In the genomic region with DNA sequence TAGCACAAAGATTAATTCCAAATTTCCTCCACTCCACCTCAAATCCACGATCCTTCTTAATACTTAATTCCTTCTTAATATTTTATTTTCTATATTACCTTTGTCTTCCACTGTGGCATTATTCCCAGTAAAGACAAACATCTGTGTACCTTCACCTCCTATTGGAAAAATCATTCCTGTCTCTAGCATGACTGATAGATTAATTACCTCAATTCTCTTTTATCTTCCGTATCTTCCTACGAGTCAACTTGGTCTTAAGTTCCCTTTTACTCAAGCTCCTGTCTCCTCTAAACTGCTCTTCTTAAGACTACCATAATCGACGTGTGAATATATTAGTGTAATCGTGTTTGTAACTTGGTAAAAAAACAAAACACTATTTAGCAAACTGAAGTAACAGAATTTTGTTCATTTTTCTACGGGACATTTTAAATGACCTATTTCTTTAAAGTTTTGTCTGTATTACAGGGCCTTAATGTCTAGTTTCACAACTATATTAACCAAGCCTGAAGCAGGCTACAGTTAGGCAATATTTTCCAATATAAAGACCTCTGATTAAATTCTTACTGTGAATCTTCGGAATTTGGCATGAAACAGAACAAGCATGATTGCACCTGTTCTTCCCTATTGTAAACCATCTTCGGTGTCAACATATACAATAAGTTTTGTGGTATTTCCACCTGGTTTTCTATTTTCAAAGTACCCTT, we compare ENCODE assay signal across 8 cellular contexts. TPM values are rescaled to one million over a fixed set of nuclear protein-coding genes. Genes with fewer than 3 reads are reported as not detected.
DNase-seq lines count a peak whose midpoint lies in the region; ATAC-seq and TF ChIP-seq lines count a peak whose summit lies in the region.

No MANE protein-coding gene starts in this region.

- H3K27ac Mint-ChIP-seq in brain, result peak overlapping the region; percentile 92 to 99 (median 98)

- CTCF ChIA-PET in BJ (lab: Yijun Ruan, JAX), result no interaction called here

- H3K4me1 Mint-ChIP-seq in brain, result peaks cover 52% of the 10 kb centered on the region

- no peaks in the 10 kb centered on the region for H3K36me3 ChIP-seq in BJ (ENCODE audit: control insufficient read depth, insufficient read depth, low read length)
- no peaks in the 10 kb centered on the region; the same call in 1 of the 2 replicates for H3K36me3 ChIP-seq in KMS-11 (ENCODE audit: insufficient read depth)

- peak overlapping the region; percentile 91 to 96 (median 94) for H3K4me3 Mint-ChIP-seq in brain

- no peak for TF ChIP-seq CTCF in BJ (IDR thresholded peaks at IDR 0.05; ENCODE audit: insufficient read depth, low read depth, low read length)
- no peak for TF ChIP-seq CTCF in KMS-11 (conservative IDR thresholded peaks at IDR 0.05; ENCODE audit: low read depth, low read length)
- TF ChIP-seq CTCF in brain (conservative IDR thresholded peaks at IDR 0.05), result no peak
- TF ChIP-seq CTCF in omental fat pad (IDR thresholded peaks at IDR 0.05), result no peak

- H3K9ac ChIP-seq in KMS-11, result peak overlapping the region; percentile 85

- POLR2A ChIA-PET in BJ (lab: Charles Lee), result no interaction called here

- H3K27me3 ChIP-seq in BJ (ENCODE audit: control insufficient read depth, insufficient read depth, low read length) (no peaks in the 10 kb centered on the region), KMS-11 (ENCODE audit: insufficient read depth, low read depth) (no peaks in the 10 kb centered on the region), mononuclear cell (ENCODE audit: insufficient read depth, low read length) (no peaks in the 10 kb centered on the region)

- H3K27me3 Mint-ChIP-seq in brain, result peaks cover 17% of the 10 kb centered on the region

- peaks cover 62% of the 10 kb centered on the region for H3K79me2 ChIP-seq in KMS-11 (ENCODE audit: insufficient read depth, low read depth)

- H3K4me1 ChIP-seq in KMS-11 (ENCODE audit: low read depth, poor library complexity, severe bottlenecking) (peaks cover 19% of the 10 kb centered on the region), mononuclear cell (ENCODE audit: insufficient read depth, low read length) (peaks cover 18% of the 10 kb centered on the region)

- H3K4me3 ChIP-seq in BJ (ENCODE audit: low read depth, low read length) (peak overlapping the region; percentile 96), KMS-11 (IDR thresholded peaks at IDR 0.05; ENCODE audit: insufficient read depth, low read depth, low read length) (no peak overlapping the region), mononuclear cell (ENCODE audit: low read length) (peak overlapping the region; percentile 75)

- DNase-seq in BJ (ENCODE audit: low read depth) (no peak), NCI-H2171 treated with DMSO at 0.1 percent for 48 hours (lab: John Stamatoyannopoulos, UW) (no peak), omental fat pad (ENCODE audit: low spot score) (no peak)

- peaks cover 38% of the 10 kb centered on the region for H3K36me3 Mint-ChIP-seq in brain

- ATAC-seq in GM18520 (IDR thresholded peaks at IDR 0.05; ENCODE audit: unreplicated experiment) (no peak), GM21526 (IDR thresholded peaks at IDR 0.05; ENCODE audit: low FRiP score, unreplicated experiment) (no peak), omental fat pad (ENCODE audit: low FRiP score) (no peak)

- peaks cover 6 to 10% (median 7%) of the 10 kb centered on the region in 5 experiments for H3K9me3 Mint-ChIP-seq in brain

- H3K27ac ChIP-seq in KMS-11, result peak overlapping the region; percentile 94

- peaks cover 18% of the 10 kb centered on the region; the same call in 1 of the 2 replicates for H4K20me1 ChIP-seq in KMS-11 (ENCODE audit: insufficient read depth)

- peak overlapping the region; percentile 93 for H3K4me2 ChIP-seq in KMS-11

- H2AFZ ChIP-seq in KMS-11 (ENCODE audit: low read depth), result peak overlapping the region; percentile 96

- H3K9me3 ChIP-seq in mononuclear cell (ENCODE audit: low read depth, low read length), result no peaks in the 10 kb centered on the region

RNA-seq across cellular contexts. Expression of gene USP38, which starts 1.1 kb away (rescaled TPM):
- polyA plus RNA-seq in BJ (2011; rRNA removed), result 10.8 and 14.2 TPM in 2 replicates
- 19.2 and 27.1 TPM in 2 replicates for polyA minus RNA-seq in BJ (2011; rRNA and poly(A)+ RNA removed)
- 3.4 TPM for polyA plus RNA-seq in brain (ENCODE audit: insufficient read depth, low read depth, low replicate concordance)
- total RNA-seq in mononuclear cell, result 63.6 TPM
- total RNA-seq in omental fat pad, result 10 to 100 TPM; 24.1 to 42.5 (median 26.3) TPM
